ENCODE assay signal across 8 cellular contexts in genomic region chr12:8950702-8951478, GRCh38. TPM values are rescaled to one million over a fixed set of nuclear protein-coding genes. Genes with fewer than 3 reads are reported as not detected.
A peak's percentile ranks its signal among the peaks of the same experiment; 100 is the strongest.
DNase-seq lines count a peak whose midpoint lies in the region; ATAC-seq, FAIRE-seq and TF ChIP-seq lines count a peak whose summit lies in the region.

No MANE protein-coding gene starts in this region.

- H3K27ac ChIP-seq in OCI-LY1 (ENCODE audit: low read depth, low read length, poor library complexity, severe bottlenecking), result peak overlapping the region; percentile 79
- no peak overlapping the region for H3K27ac ChIP-seq in H1 (ENCODE audit: low read depth, low read length)
- peak overlapping the region; percentile 96 for H3K27ac ChIP-seq in osteoblast (ENCODE audit: low read depth, low read length)

- H4K91ac ChIP-seq in H1 (replicated peaks; ENCODE audit: insufficient read length, low read length), result no peak overlapping the region

- H4K5ac ChIP-seq in H1 (ENCODE audit: insufficient read length, low read depth, low read length), result no peak overlapping the region

- H3K27me3 ChIP-seq in OCI-LY1 (ENCODE audit: insufficient read depth, low read length) (no peaks in the 10 kb centered on the region), H1 (replicated peaks in 1 of 4; ENCODE audit: control insufficient read depth in 3 of 4, extremely low read depth in 1 of 4, insufficient read depth in 3 of 4, low read length in 3 of 4) (no peaks in the 10 kb centered on the region), osteoblast (ENCODE audit: insufficient read depth, low read length) (no peaks in the 10 kb centered on the region)

- TF ChIP-seq EP300 in H1 (IDR thresholded peaks at IDR 0.05; ENCODE audit: borderline replicate concordance in 1 of 2, low read depth in 2 of 2, low read length in 2 of 2), result no peak

- H2BK15ac ChIP-seq in H1 (ENCODE audit: low read length), result no peak overlapping the region

- H3K9ac ChIP-seq in OCI-LY1 (ENCODE audit: low read length) (peak overlapping the region; percentile 89), H1 (replicated peaks in 1 of 4; ENCODE audit: extremely low read depth in 1 of 4, low read depth in 3 of 4, low read length in 3 of 4) (no peak overlapping the region)

- H2AFZ ChIP-seq in OCI-LY1 (ENCODE audit: low read length), result peak overlapping the region; percentile 34; the same call in 1 of the 2 replicates
- H2AFZ ChIP-seq in H1 (ENCODE audit: low read length), result peak overlapping the region; percentile 62; the same call in 1 of the 2 replicates
- peak overlapping the region; percentile 94 for H2AFZ ChIP-seq in osteoblast (ENCODE audit: low read length)

- H4K20me1 ChIP-seq in OCI-LY1 (ENCODE audit: insufficient read depth, low read length) (no peaks in the 10 kb centered on the region), H1 (replicated peaks in 1 of 2; ENCODE audit: control insufficient read depth in 1 of 2, insufficient read depth in 2 of 2, low read length in 2 of 2) (peaks cover 2 to 6% of the 10 kb centered on the region in 2 experiments), osteoblast (ENCODE audit: insufficient read depth, low read length) (peaks cover 18% of the 10 kb centered on the region)

- H3K4me3 ChIP-seq in OCI-LY1 (ENCODE audit: low read depth, low read length, poor library complexity, severe bottlenecking), result peak overlapping the region; percentile 89
- peak overlapping the region; percentile 61 to 93 (median 90); a peak in 7 of 8 replicates for H3K4me3 ChIP-seq in H1 (ENCODE audit: extremely low read depth in 1 of 4, insufficient read depth in 2 of 4, low read depth in 3 of 4, low read length in 4 of 4)
- H3K4me3 ChIP-seq in osteoblast (ENCODE audit: insufficient read depth, low read length), result peak overlapping the region; percentile 90

- no peak for TF ChIP-seq RAD21 in H1 (IDR thresholded peaks at IDR 0.05 in 1 of 2, conservative IDR thresholded peaks at IDR 0.05 in 1 of 2; ENCODE audit: low read depth in 2 of 2, low read length in 2 of 2)

- no peak overlapping the region for H3K14ac ChIP-seq in H1 (ENCODE audit: insufficient read length)

- no peaks in the 10 kb centered on the region for H3K23me2 ChIP-seq in H1 (ENCODE audit: low read depth, low read length)

- no peak overlapping the region for H2BK120ac ChIP-seq in H1 (replicated peaks; ENCODE audit: low read depth, low read length)

- H3K79me2 ChIP-seq in OCI-LY1 (ENCODE audit: insufficient read depth, low read length) (peaks cover 41% of the 10 kb centered on the region), H1 (ENCODE audit: control insufficient read depth in 1 of 2, insufficient read depth in 2 of 2, low read length in 2 of 2) (peaks cover 5 to 44% of the 10 kb centered on the region in 2 experiments), osteoblast (ENCODE audit: insufficient read depth, low read length) (peaks cover 35% of the 10 kb centered on the region)

- H3F3A ChIP-seq in OCI-LY1 (ENCODE audit: insufficient read depth, low read length), result no peaks in the 10 kb centered on the region

- CTCF ChIA-PET in H1 (lab: Charles Lee; ENCODE audit: partially characterized antibody), result interaction anchor here (0.7 to 12.2 kb wide), 5 partner anchors 84 to 376 kb away, joined by 3 to 119 read pairs (median 5); no protein-coding TSS in a partner anchor

- no peak overlapping the region for H2BK20ac ChIP-seq in H1 (ENCODE audit: low read length)

- TF ChIP-seq CTCF in OCI-LY1 (IDR thresholded peaks at IDR 0.05; ENCODE audit: low read length) (peak; percentile 12; the same call in 1 of the 2 replicates), H1 (IDR thresholded peaks at IDR 0.05; ENCODE audit: control extremely low read depth in 1 of 3, insufficient read depth in 1 of 3, low read depth in 1 of 3, low read length in 3 of 3) (no peak), osteoblast (IDR thresholded peaks at IDR 0.05; ENCODE audit: extremely low read depth, low read depth, low read length) (no peak)

- no peaks in the 10 kb centered on the region for H3K9me2 ChIP-seq in OCI-LY1 (ENCODE audit: low read depth, low read length)

- no peak overlapping the region for H2BK12ac ChIP-seq in H1 (ENCODE audit: low read depth, low read length)

- H3K4me2 ChIP-seq in OCI-LY1 (ENCODE audit: low read length) (peak overlapping the region; percentile 90), H1 (ENCODE audit: insufficient read depth in 1 of 2, low read depth in 2 of 2, low read length in 2 of 2) (peak overlapping the region; percentile 83 to 88), osteoblast (ENCODE audit: insufficient read depth, low read length) (peak overlapping the region; percentile 91)

- POLR2A ChIA-PET in H1 (lab: Charles Lee; ENCODE audit: partially characterized antibody), result interaction anchor here (1.3 to 11.5 kb wide), 5 partner anchors 9 to 156 kb away, joined by 3 to 311 read pairs (median 4); partner anchors contain the start of gene PHC1

- no peak overlapping the region for H3K18ac ChIP-seq in H1 (ENCODE audit: extremely low read depth, low read length)

- no peak overlapping the region for H3K56ac ChIP-seq in H1 (replicated peaks; ENCODE audit: insufficient read length, low read depth, low read length)

- peaks cover 10% of the 10 kb centered on the region; the same call in 1 of the 2 replicates for H3K79me1 ChIP-seq in H1 (ENCODE audit: low read depth, low read length)

- no peak overlapping the region for H3K4ac ChIP-seq in H1 (replicated peaks; ENCODE audit: insufficient read length, low read depth, low read length)

- 57% methylated on average over 9 of the region's 9 CpGs; no CpG with 5 or more reads in 1 of the 2 experiments for WGBS in H1 (ENCODE audit: extremely low coverage in 1 of 2, insufficient coverage in 1 of 2, insufficient read length in 1 of 2, insufficient replicate concordance in 2 of 2, low coverage in 1 of 2, low lambda C conversion rate in 2 of 2, missing lambda C conversion rate in 1 of 2), 2 experiments

- H2AK5ac ChIP-seq in H1 (ENCODE audit: low read depth, low read length), result no peak overlapping the region

- H3K36me3 ChIP-seq in OCI-LY1 (ENCODE audit: insufficient read depth, low read length) (peaks cover 55% of the 10 kb centered on the region), H1 (ENCODE audit: control insufficient read depth in 2 of 4, insufficient read depth in 4 of 4, low read length in 3 of 4) (peaks cover 0 to 3% (median 1%) of the 10 kb centered on the region in 4 experiments; a peak in 3 of 8 replicates), osteoblast (ENCODE audit: insufficient read depth, low read length) (peaks cover 4% of the 10 kb centered on the region)

- no peak for ATAC-seq in HG03175 (IDR thresholded peaks at IDR 0.05; ENCODE audit: unreplicated experiment)

- no peak for TF ChIP-seq POLR2A in H1 (IDR thresholded peaks at IDR 0.05; ENCODE audit: control extremely low read depth in 1 of 2, low read depth in 2 of 2, low read length in 2 of 2)

- peak; percentile 11 for DNase-seq in GM03348 (ENCODE audit: low spot score)
- DNase-seq in H1 (ENCODE audit: low read depth in 1 of 2, low spot score in 2 of 2), result no peak
- no peak for DNase-seq in osteoblast (ENCODE audit: insufficient read length, low spot score, missing footprints)
- DNase-seq in AG20443 (ENCODE audit: low spot score), result no peak
- no peak for DNase-seq in NCI-H526 treated with DMSO at 0.1 percent for 48 hours (lab: John Stamatoyannopoulos, UW)
- DNase-seq in NCI-H69 (lab: John Stamatoyannopoulos, UW), result no peak

- no peak overlapping the region for H3K23ac ChIP-seq in H1 (ENCODE audit: insufficient read length)

- H3K9me3 ChIP-seq in OCI-LY1 (ENCODE audit: low read length) (peaks cover 6% of the 10 kb centered on the region; the same call in 1 of the 2 replicates), H1 (ENCODE audit: insufficient read depth in 2 of 2, low read depth in 1 of 2, low read length in 1 of 2) (no peaks in the 10 kb centered on the region), osteoblast (ENCODE audit: low read depth, low read length) (no peaks in the 10 kb centered on the region)

- no peak for FAIRE-seq in H1 (lab: Jason Lieb, UNC)

- H4K8ac ChIP-seq in H1 (ENCODE audit: extremely low read depth, insufficient read depth, low read length), result no peak overlapping the region

- H2BK5ac ChIP-seq in H1 (ENCODE audit: low read depth, low read length), result no peak overlapping the region

- peaks cover 36% of the 10 kb centered on the region for H3K4me1 ChIP-seq in OCI-LY1 (ENCODE audit: insufficient read depth, low read length, severe bottlenecking)
- no peaks in the 10 kb centered on the region; a peak in 1 of 7 replicates for H3K4me1 ChIP-seq in H1 (replicated peaks in 1 of 4; ENCODE audit: control insufficient read depth in 3 of 4, insufficient read depth in 4 of 4, low read length in 3 of 4)
- peaks cover 24% of the 10 kb centered on the region for H3K4me1 ChIP-seq in osteoblast (ENCODE audit: insufficient read depth, low read length)

RNA-seq across cellular contexts. Expression of gene M6PR, which starts 1.4 kb away (rescaled TPM):
- 106 and 115 TPM in 2 replicates for total RNA-seq in H1 (2021; fragmentation: NEBNext Ultra II Directional; extraction: Animal tissue kit (Norgen Biotek cat#: 25700))
- 122 and 123 TPM in 2 replicates for polyA plus RNA-seq in H1 (2011; rRNA removed)
- polyA plus RNA-seq in H1 (2011; cell fraction: cytosol; rRNA removed), result 89.1 TPM
- polyA plus RNA-seq in H1 (2011; cell fraction: nucleus; rRNA removed), result 78.4 TPM
- 141 to 194 TPM (median 160 TPM) in 4 replicates for polyA plus RNA-seq in H1 (2012, experiment 1 of 2)
- polyA plus RNA-seq in H1 (2012, experiment 2 of 2), result 69.2 TPM
- 128 TPM for polyA plus RNA-seq in H1 (2013, experiment 1 of 2)
- polyA plus RNA-seq in H1 (2013, experiment 2 of 2), result 150 TPM
- polyA minus RNA-seq in H1 (2011; rRNA and poly(A)+ RNA removed), result 223 and 232 TPM in 2 replicates
- polyA minus RNA-seq in H1 (2011; cell fraction: cytosol; rRNA and poly(A)+ RNA removed), result 85.8 TPM
- 65.6 TPM for polyA minus RNA-seq in H1 (2011; cell fraction: nucleus; rRNA and poly(A)+ RNA removed)
- 143 and 162 TPM in 2 replicates for total RNA-seq in osteoblast

RNA-seq across cellular contexts. Expression of gene PHC1, which starts 36.6 kb away (rescaled TPM):
- total RNA-seq in H1 (2021; fragmentation: NEBNext Ultra II Directional; extraction: Animal tissue kit (Norgen Biotek cat#: 25700)), result 895 and 934 TPM in 2 replicates
- polyA plus RNA-seq in H1 (2011; rRNA removed), result 1,655 and 1,966 TPM in 2 replicates
- polyA plus RNA-seq in H1 (2011; cell fraction: cytosol; rRNA removed), result 1,167 TPM
- 4,031 TPM for polyA plus RNA-seq in H1 (2011; cell fraction: nucleus; rRNA removed)
- 523 to 757 TPM (median 649 TPM) in 4 replicates for polyA plus RNA-seq in H1 (2012, experiment 1 of 2)
- 232 TPM for polyA plus RNA-seq in H1 (2012, experiment 2 of 2)
- 1,106 TPM for polyA plus RNA-seq in H1 (2013, experiment 1 of 2)
- polyA plus RNA-seq in H1 (2013, experiment 2 of 2), result 1,034 TPM
- polyA minus RNA-seq in H1 (2011; rRNA and poly(A)+ RNA removed), result 658 and 938 TPM in 2 replicates
- polyA minus RNA-seq in H1 (2011; cell fraction: cytosol; rRNA and poly(A)+ RNA removed), result 651 TPM
- polyA minus RNA-seq in H1 (2011; cell fraction: nucleus; rRNA and poly(A)+ RNA removed), result 450 TPM
- total RNA-seq in osteoblast, result 22.4 and 27.1 TPM in 2 replicates

RNA-seq across cellular contexts. Expression of gene KLRG1, which starts 38.5 kb away (rescaled TPM):
- 7.9 and 9.1 TPM in 2 replicates for total RNA-seq in H1 (2021; fragmentation: NEBNext Ultra II Directional; extraction: Animal tissue kit (Norgen Biotek cat#: 25700))
- 7.0 and 12.8 TPM in 2 replicates for polyA plus RNA-seq in H1 (2011; rRNA removed)
- 10.4 TPM for polyA plus RNA-seq in H1 (2011; cell fraction: cytosol; rRNA removed)
- 10.9 TPM for polyA plus RNA-seq in H1 (2011; cell fraction: nucleus; rRNA removed)
- polyA plus RNA-seq in H1 (2012, experiment 1 of 2), result 4.3 to 9.2 TPM (median 6.0 TPM) in 4 replicates
- 2.8 TPM for polyA plus RNA-seq in H1 (2012, experiment 2 of 2)
- polyA plus RNA-seq in H1 (2013, experiment 1 of 2), result 6.2 TPM
- 6.7 TPM for polyA plus RNA-seq in H1 (2013, experiment 2 of 2)
- 20.6 and 21.4 TPM in 2 replicates for polyA minus RNA-seq in H1 (2011; rRNA and poly(A)+ RNA removed)
- 15.0 TPM for polyA minus RNA-seq in H1 (2011; cell fraction: cytosol; rRNA and poly(A)+ RNA removed)
- polyA minus RNA-seq in H1 (2011; cell fraction: nucleus; rRNA and poly(A)+ RNA removed), result 38.9 TPM
- under 0.01 and 0.29 TPM in 2 replicates for total RNA-seq in osteoblast

Comparison
In these comparisons a context has a peak if more than half of its experiments do, and no peak if none do; other contexts are left out.
1. H2AFZ ChIP-seq: peak in every context shown above with its lines; median percentile 94 in osteoblast; 62 in H1; 34 in OCI-LY1.
2. RNA of gene PHC1, which starts 36.6 kb away (total RNA-seq): 895 to 934 TPM in H1; 22.4 to 27.1 TPM in osteoblast; every median in the first group is over 10 times any median in the second.
3. Peak in every context shown above with its lines, with median percentiles within 50 percentile points of each other: H3K4me2 ChIP-seq and H3K4me3 ChIP-seq.